Comparison of ENCODE assay signal across 8 cellular contexts in the genomic region with DNA sequence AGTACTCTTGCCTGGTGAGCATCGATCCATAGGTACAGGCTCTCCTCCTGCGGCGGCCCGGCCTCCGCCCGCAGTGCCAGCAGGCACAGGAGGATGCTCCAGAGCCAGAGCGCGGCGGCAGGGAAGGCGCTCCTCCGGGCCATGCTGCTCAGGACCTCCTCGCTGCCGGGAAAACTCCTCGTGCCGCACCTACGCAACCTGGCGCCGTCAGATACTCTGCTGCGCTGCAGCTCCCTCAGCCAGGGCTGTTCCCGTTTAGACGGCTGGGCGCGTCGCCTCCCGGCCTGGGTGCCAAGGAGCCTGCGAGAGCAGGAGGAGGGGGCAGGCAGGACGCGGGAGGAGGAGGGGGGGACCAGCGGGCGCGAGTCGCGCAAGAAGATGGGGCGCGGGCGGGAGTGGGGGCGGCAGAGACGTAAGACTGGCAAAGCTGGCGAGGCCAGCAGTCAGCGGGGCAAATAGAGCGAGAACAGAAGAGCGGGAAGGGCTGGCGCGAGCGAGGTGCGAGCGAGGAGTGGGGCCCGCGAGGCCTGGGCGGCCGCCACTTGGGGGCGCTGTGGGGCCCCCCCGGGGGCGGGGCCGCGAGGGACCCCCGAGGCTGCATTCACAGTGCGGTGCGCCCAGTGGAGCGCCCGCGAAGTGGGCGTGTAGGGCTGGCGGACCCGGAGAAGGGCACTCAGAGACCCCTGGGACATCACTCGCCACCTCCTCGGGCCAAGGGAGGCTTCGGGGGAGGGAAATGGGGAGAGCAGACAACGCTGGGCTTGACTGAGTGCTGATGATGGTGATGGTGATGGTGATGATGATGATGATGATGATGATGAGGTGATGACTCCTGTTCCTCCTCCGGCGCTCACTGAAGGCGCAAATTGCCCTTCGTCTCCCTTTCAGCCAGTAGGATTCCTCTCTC. TPM values are rescaled to one million over a fixed set of nuclear protein-coding genes. Genes with fewer than 3 reads are reported as not detected.
DNase-seq lines count a peak whose midpoint lies in the region; ATAC-seq and TF ChIP-seq lines count a peak whose summit lies in the region.

Gene WIF1 (minus strand): TSS at position 257 of the 907 bp plus-strand sequence. CDS start 114 bp downstream, at position 143.

- intact Hi-C loops in thyroid gland (cut with DNase I) = no loop called here

- H3K27me3 ChIP-seq in lung (ENCODE audit: control insufficient read depth, insufficient read depth) (no peaks in the 10 kb centered on the region), thyroid gland (peaks cover 11% of the 10 kb centered on the region)

- H3K27ac ChIP-seq in lung (ENCODE audit: low read depth in 1 of 2, low read length in 1 of 2) (no peak within 1 kb of the TSS), thyroid gland (no peak within 1 kb of the TSS)

- H3K36me3 ChIP-seq in lung (ENCODE audit: control insufficient read depth in 2 of 2, insufficient read depth in 2 of 2, low read length in 2 of 2) = no peaks in the 10 kb centered on the region
- no peaks in the 10 kb centered on the region for H3K36me3 ChIP-seq in thyroid gland

- peaks cover 0 to 8% of the 10 kb centered on the region in 2 donors for H3K4me1 ChIP-seq in lung (ENCODE audit: control insufficient read depth in 2 of 2, insufficient read depth in 2 of 2, low read length in 2 of 2)
- peaks cover 0 to 9% of the 10 kb centered on the region in 2 donors for H3K4me1 ChIP-seq in thyroid gland

- H3K9me3 ChIP-seq in lung (ENCODE audit: control insufficient read depth in 2 of 2, insufficient read depth in 1 of 2, low read length in 1 of 2) (peaks cover 0 to 3% of the 10 kb centered on the region in 2 donors), thyroid gland (no peaks in the 10 kb centered on the region)

- TF ChIP-seq CTCF in GM10266 (IDR thresholded peaks at IDR 0.05; ENCODE audit: control insufficient read depth, insufficient read depth, low read depth, missing control alignments) = peak; percentile 62
- peak; percentile 1 for TF ChIP-seq CTCF in choroid plexus epithelial cell (conservative IDR thresholded peaks at IDR 0.05; ENCODE audit: low read depth, low read length)
- no peak for TF ChIP-seq CTCF in lung (IDR thresholded peaks at IDR 0.05; ENCODE audit: control extremely low read depth, extremely low read depth)
- TF ChIP-seq CTCF in thyroid gland (IDR thresholded peaks at IDR 0.05) = no peak

- no peak for TF ChIP-seq POLR2A in thyroid gland (IDR thresholded peaks at IDR 0.05)

- H3K4me3 ChIP-seq in choroid plexus epithelial cell (ENCODE audit: low read depth, low read length) (no peak within 1 kb of the TSS), lung (peak within 1 kb of the TSS; percentile 33), thyroid gland (replicated peaks in 1 of 3) (peak within 1 kb of the TSS in 1 of 3 donors; percentile 7)

- DNase-seq in GM10266 (ENCODE audit: extremely low spot score) (peak; percentile 53), SK-N-DZ (ENCODE audit: low spot score) (peak; percentile 22), choroid plexus epithelial cell (ENCODE audit: low read depth) (no peak), lung (ENCODE audit: low spot score) (peak; percentile 74), thyroid gland (peak; percentile 16 to 23)
- no peak for DNase-seq in stimulated activated naive CD4-positive, alpha-beta T cell treated with Interleukin-2 at 50 U/mL for 16 hours (lab: John Stamatoyannopoulos, UW)

- ATAC-seq in HG02885 (IDR thresholded peaks at IDR 0.05; ENCODE audit: poor library complexity, unreplicated experiment) = peak; percentile 60
- peak; percentile 70 for ATAC-seq in lung (ENCODE audit: insufficient read depth, low FRiP score)
- no peak for ATAC-seq in HG02970 (IDR thresholded peaks at IDR 0.05; ENCODE audit: low FRiP score, unreplicated experiment)

- 4 to 6% methylated on average over 63 to 73 of the region's 73 CpGs for WGBS in lung, 2 donors
- WGBS in thyroid gland, 2 donors = 6 to 14% methylated on average over 35 to 54 of the region's 73 CpGs

RNA-seq across cellular contexts. Expression of gene WIF1, which starts in this region (rescaled TPM):
- not detected in 2 replicates for polyA plus RNA-seq in SK-N-DZ (2014; cell fraction: cytosol; rRNA removed)
- not detected in 2 replicates for polyA plus RNA-seq in SK-N-DZ (2014; cell fraction: nucleus; rRNA removed)
- total RNA-seq in lung = 100 to 1,000 TPM in 1 of 2 donors, 10 to 100 TPM in 1; 73.5 to 109 TPM
- 10 to 100 TPM; 16.9 to 28.4 TPM for polyA plus RNA-seq in lung
- total RNA-seq in thyroid gland = not detected

Comparison
In these comparisons a context has a peak if more than half of its experiments do, and no peak if none do; other contexts are left out.
1. RNA of gene WIF1 (total RNA-seq): 73.5 to 109 TPM in lung; not detected in thyroid gland; every median in the first group is over 10 times any median in the second.
2. Peak in DNase-seq in thyroid gland; RNA of the gene not detected or under 1 TPM.
3. DNase-seq: peak in GM10266 (single experiment), SK-N-DZ (single experiment) and lung (single experiment); none in choroid plexus epithelial cell (single experiment) and stimulated activated naive CD4-positive, alpha-beta T cell treated with Interleukin-2 at 50 U/mL for 16 hours (single experiment).
4. CTCF ChIP-seq: peak in GM10266 (single experiment) and choroid plexus epithelial cell (single experiment); none in lung (single experiment) and thyroid gland (0 of 6).